Comparison of ENCODE assay signal across 24 cellular contexts in the genomic region with DNA sequence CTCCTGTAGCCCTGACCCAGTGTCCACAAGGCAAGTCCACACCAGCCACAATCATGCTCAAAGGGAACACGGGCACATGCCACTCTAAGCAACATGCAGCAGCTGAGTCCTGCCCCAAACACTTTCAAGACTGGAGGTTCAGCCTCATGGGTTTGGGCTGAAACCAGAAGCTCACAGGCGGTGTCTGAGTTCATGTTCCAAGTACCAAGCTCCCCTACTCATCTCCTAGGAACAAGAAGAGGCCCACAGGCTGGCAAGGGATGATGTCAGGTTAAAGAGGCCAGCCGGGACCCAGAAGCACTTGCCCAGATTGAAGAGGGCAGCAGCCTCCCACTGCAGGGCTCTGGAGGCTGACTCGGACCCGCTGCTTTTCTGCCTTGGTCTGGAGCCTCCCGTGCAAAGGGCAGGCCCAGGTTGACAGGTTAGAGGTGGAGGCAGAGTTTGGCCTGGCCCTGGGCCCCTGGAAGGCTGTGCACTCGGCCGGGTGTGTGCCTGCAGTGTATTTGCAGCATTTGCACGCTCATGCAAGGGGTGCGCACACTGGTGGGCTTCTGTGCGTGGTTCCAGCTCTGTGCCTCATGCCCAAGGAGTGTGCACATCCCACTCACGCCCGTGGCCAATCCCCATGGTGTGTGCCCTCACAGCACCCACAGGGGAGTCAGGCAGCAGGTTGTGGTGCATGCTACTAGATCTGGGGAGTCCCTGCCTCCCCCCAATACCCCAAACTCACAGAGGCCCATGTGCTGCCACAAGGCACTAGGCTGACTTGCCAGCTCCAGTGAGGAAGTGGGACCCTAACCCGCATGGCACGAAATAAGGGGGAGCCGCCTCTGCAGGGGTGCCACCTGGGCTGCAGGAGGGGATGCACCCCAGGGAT. TPM values are rescaled to one million over a fixed set of nuclear protein-coding genes. Genes with fewer than 3 reads are reported as not detected.
"Had no signal": no experiment of that assay in that cellular context is flagged by ENCODE, and none has a peak within 500 bp of the region (broad histone marks: within the 10 kb centered on the region; RNA-seq: fewer than 3 reads in every experiment).

No MANE protein-coding gene starts in this region.

- H3K27me3 ChIP-seq: testis had no signal

- H3K27ac Mint-ChIP-seq: activated naive CD8-positive, alpha-beta T cell; memory B cell; natural killer cell treated with Interleukin-12 subunit alpha and Interleukin-12 subunit beta and Interleukin-15 and Interleukin-18, amount 100 ng/mL, for 72 hours; stimulated activated memory B cell treated with anti-CD40 and anti-IgM and Interleukin-4, amounts not matched to agents 10 μg/mL and 1 μg/mL and 100 μg/mL, for 72 hours; WTC11 had no signal

- H3K9me3 ChIP-seq: heart right ventricle, right lobe of liver, testis, upper lobe of left lung had no signal

- H3K4me1 ChIP-seq: right lobe of liver, testis had no signal

- H3K9me3 Mint-ChIP-seq: memory B cell; natural killer cell treated with Interleukin-12 subunit alpha and Interleukin-12 subunit beta and Interleukin-15 and Interleukin-18, amount 100 ng/mL, for 72 hours; stimulated activated memory B cell treated with anti-CD40 and anti-IgM and Interleukin-4, amounts not matched to agents 10 μg/mL and 1 μg/mL and 100 μg/mL, for 72 hours; WTC11 had no signal

- DNase-seq: activated CD4-positive, alpha-beta T cell treated with anti-CD3 and anti-CD28 coated beads, Interleukin-2, amount 50 U/mL, for 4 hours; activated gamma-delta T cell treated with Interleukin-2 at 50 U/mL for 16 hours; activated T-cell treated with anti-CD3 and anti-CD28 coated beads for 4 hours; amygdala; erythroblast; foreskin fibroblast; heart right ventricle; left colon; occipital lobe; right lobe of liver; small intestine; stimulated activated CD4-positive, alpha-beta T cell treated with anti-CD3 and anti-CD28 coated beads, Interleukin-2, amount 100 ng/mL, for 24 hours; testis; upper lobe of left lung had no signal

- H3K36me3 ChIP-seq: heart right ventricle, right lobe of liver, upper lobe of left lung had no signal

- H3K36me3 Mint-ChIP-seq: activated naive CD8-positive, alpha-beta T cell; memory B cell; natural killer cell treated with Interleukin-12 subunit alpha and Interleukin-12 subunit beta and Interleukin-15 and Interleukin-18, amount 100 ng/mL, for 72 hours; stimulated activated memory B cell treated with anti-CD40 and anti-IgM and Interleukin-4, amounts not matched to agents 10 μg/mL and 1 μg/mL and 100 μg/mL, for 72 hours had no signal

- H3K27ac ChIP-seq: heart right ventricle, right lobe of liver, SK-N-MC, testis, upper lobe of left lung had no signal

- H3K4me3 ChIP-seq: heart right ventricle, right lobe of liver, SK-N-MC, testis, upper lobe of left lung had no signal

- H3K4me3 Mint-ChIP-seq: activated naive CD8-positive, alpha-beta T cell; memory B cell; natural killer cell treated with Interleukin-12 subunit alpha and Interleukin-12 subunit beta and Interleukin-15 and Interleukin-18, amount 100 ng/mL, for 72 hours; stimulated activated memory B cell treated with anti-CD40 and anti-IgM and Interleukin-4, amounts not matched to agents 10 μg/mL and 1 μg/mL and 100 μg/mL, for 72 hours had no signal

- ATAC-seq: heart right ventricle; left colon; natural killer cell treated with Interleukin-12 subunit alpha and Interleukin-12 subunit beta and Interleukin-15 and Interleukin-18, amount 100 ng/mL, for 72 hours; right lobe of liver; stimulated activated memory B cell treated with anti-CD40 and anti-IgM and Interleukin-4, amounts not matched to agents 10 μg/mL and 1 μg/mL and 100 μg/mL, for 72 hours; WTC11 had no signal

RNA-seq across cellular contexts. Expression of gene HMX1, which starts 2.4 kb away (rescaled TPM):
- total RNA-seq: cardiac septum; chondrocyte; fibroblast of lung; left colon; natural killer cell treated with Interleukin-12 subunit alpha and Interleukin-12 subunit beta and Interleukin-15 and Interleukin-18, amount 100 ng/mL, for 72 hours; right lobe of liver; upper lobe of left lung had no signal
- polyA plus RNA-seq: fibroblast of lung, heart right ventricle, keratinocyte, small intestine had no signal
